In genomic region chr16:19210175-19210924, GRCh38 we compare ENCODE assay signal across 10 cellular contexts. TPM values are rescaled to one million over a fixed set of nuclear protein-coding genes. Genes with fewer than 3 reads are reported as not detected.
A peak's percentile ranks its signal among the peaks of the same experiment; 100 is the strongest.
DNase-seq lines count a peak whose midpoint lies in the region; ATAC-seq and TF ChIP-seq lines count a peak whose summit lies in the region.
"Had no signal": no experiment of that assay in that cellular context is flagged by ENCODE, and none has a peak within 500 bp of the region (broad histone marks: within the 10 kb centered on the region; RNA-seq: fewer than 3 reads in every experiment).

No MANE protein-coding gene starts in this region.

- H3K4me1 Mint-ChIP-seq in effector memory CD8-positive, alpha-beta T cell (ENCODE audit: low read depth in 2 of 2) = no peaks in the 10 kb centered on the region

- dilution Hi-C loops in IMR-90 (cut with HindIII; ENCODE audit: low sequenced_read_pairs, unreplicated experiment) = no loop called here

- DNase-seq in GM12865 (ENCODE audit: low read depth) = peak; percentile 70
- DNase-seq in IMR-90 = peak; percentile 63
- DNase-seq in effector memory CD8-positive, alpha-beta T cell = no peak
- DNase-seq in effector CD8-positive, alpha-beta T cell (lab: John Stamatoyannopoulos, UW) = no peak
- no peak for DNase-seq in caudate nucleus (lab: John Stamatoyannopoulos, UW)
- DNase-seq in DMS 273 (lab: John Stamatoyannopoulos, UW; ENCODE audit: unreplicated experiment) = no peak
- DNase-seq in NCI-H1694 (lab: John Stamatoyannopoulos, UW) = no peak
- DNase-seq: right lobe of liver, T1000 had no signal

- no peak overlapping the region for H3K14ac ChIP-seq in IMR-90 (replicated peaks; ENCODE audit: low read depth, low read length)

- no peaks in the 10 kb centered on the region for H3K27me3 ChIP-seq in IMR-90 (ENCODE audit: control insufficient read depth, insufficient read depth, low read length)
- H3K27me3 ChIP-seq: right lobe of liver had no signal

- TF ChIP-seq CTCF in GM12865 (IDR thresholded peaks at IDR 0.05; ENCODE audit: insufficient read depth, low read depth, low read length, missing control alignments) (no peak), IMR-90 (conservative IDR thresholded peaks at IDR 0.05; ENCODE audit: low read depth, low read length) (no peak)

- H2BK20ac ChIP-seq in IMR-90 (ENCODE audit: low read depth, low read length) = peak overlapping the region; percentile 58

- H3K9me3 Mint-ChIP-seq in effector memory CD8-positive, alpha-beta T cell = peaks cover 0 to 6% of the 10 kb centered on the region in 2 donors

- peaks cover 25 to 27% of the 10 kb centered on the region in 2 donors for H3K27me3 Mint-ChIP-seq in effector memory CD8-positive, alpha-beta T cell

- TF ChIP-seq POLR2A in IMR-90 (IDR thresholded peaks at IDR 0.05; ENCODE audit: low read depth, low read length) = no peak

- H4K8ac ChIP-seq in IMR-90 (ENCODE audit: low read depth in 2 of 2, low read length in 2 of 2) = peak overlapping the region; percentile 16 to 43; a peak in 2 of 4 replicates

- no peak overlapping the region for H2AK9ac ChIP-seq in IMR-90 (replicated peaks; ENCODE audit: low read depth, low read length, poor library complexity)

- TF ChIP-seq RAD21 in IMR-90 (IDR thresholded peaks at IDR 0.05; ENCODE audit: low read length) = no peak

- no peaks in the 10 kb centered on the region for H3K79me1 ChIP-seq in IMR-90 (ENCODE audit: low read depth in 1 of 2, low read length in 2 of 2)

- peak overlapping the region; percentile 59 for H2BK5ac ChIP-seq in IMR-90 (ENCODE audit: low read depth, low read length, poor library complexity, severe bottlenecking)

- no peak overlapping the region for H3K56ac ChIP-seq in IMR-90 (ENCODE audit: extremely low read depth, insufficient read depth, low read length)

- CTCF ChIA-PET in IMR-90 (lab: Yijun Ruan, JAX) = interaction anchor here (0.6 to 1.1 kb wide), 3 partner anchors 13 to 98 kb away, joined by 3 to 5 read pairs (median 5); no protein-coding TSS in a partner anchor

- in situ Hi-C loops in IMR-90 (cut with MboI; ENCODE audit: low sequenced_read_pairs) = no loop called here

- H3K36me3 ChIP-seq in IMR-90 (ENCODE audit: control insufficient read depth, insufficient read depth, low read length) = no peaks in the 10 kb centered on the region
- H3K36me3 ChIP-seq: right lobe of liver had no signal

- peaks cover 8% of the 10 kb centered on the region for H3K4me1 ChIP-seq in IMR-90 (ENCODE audit: control insufficient read depth, insufficient read depth, low read length)
- H3K4me1 ChIP-seq: right lobe of liver had no signal

- H3K36me3 Mint-ChIP-seq in effector memory CD8-positive, alpha-beta T cell (ENCODE audit: insufficient read depth) = no peaks in the 10 kb centered on the region

- no peak overlapping the region for H3K4me3 Mint-ChIP-seq in effector memory CD8-positive, alpha-beta T cell

- H4K91ac ChIP-seq in IMR-90 (ENCODE audit: insufficient read depth, low read depth, low read length) = peak overlapping the region; percentile 39

- intact Hi-C loops in IMR-90 (cut with micrococcal nuclease) = no loop called here

- peak overlapping the region; percentile 83 for H3K18ac ChIP-seq in IMR-90 (ENCODE audit: low read depth, low read length)

- H3K9ac ChIP-seq in IMR-90 (ENCODE audit: low read depth, low read length) = peak overlapping the region; percentile 25; the same call in 1 of the 2 replicates

- H4K5ac ChIP-seq in IMR-90 (ENCODE audit: low read depth, low read length) = peak overlapping the region; percentile 24

- H3K27ac Mint-ChIP-seq in effector memory CD8-positive, alpha-beta T cell = no peak overlapping the region

- no peak overlapping the region for H2AFZ ChIP-seq in IMR-90 (replicated peaks; ENCODE audit: low read length, poor library complexity)

- H3K4ac ChIP-seq in IMR-90 (ENCODE audit: low read depth, low read length) = peak overlapping the region; percentile 2

- H2AK5ac ChIP-seq in IMR-90 (ENCODE audit: low read depth, low read length) = no peak overlapping the region

- H2BK120ac ChIP-seq in IMR-90 (ENCODE audit: low read depth, low read length) = peak overlapping the region; percentile 26

- H3K4me3 ChIP-seq in GM12865 (ENCODE audit: low read depth, low read length) (peak overlapping the region; percentile 48), IMR-90 (ENCODE audit: insufficient read depth, low read depth, low read length) (no peak overlapping the region)
- H3K4me3 ChIP-seq: right lobe of liver had no signal

- H3K27ac ChIP-seq in IMR-90 (ENCODE audit: insufficient read depth, low read length) = peak overlapping the region; percentile 25; the same call in 1 of the 2 replicates
- H3K27ac ChIP-seq in caudate nucleus (ENCODE audit: low read depth, low read length) = no peak overlapping the region
- H3K27ac ChIP-seq: right lobe of liver had no signal

- no peaks in the 10 kb centered on the region for H4K20me1 ChIP-seq in IMR-90 (ENCODE audit: insufficient read depth, low read length)

- peak; percentile 78 for ATAC-seq in GM21619 (IDR thresholded peaks at IDR 0.05; ENCODE audit: unreplicated experiment)
- peak; percentile 97 for ATAC-seq in IMR-90 (ENCODE audit: low read depth)
- ATAC-seq in effector memory CD8-positive, alpha-beta T cell (replicated peaks) = peak; percentile 51

- peak overlapping the region; percentile 4 for H3K4me2 ChIP-seq in IMR-90 (ENCODE audit: low read depth, low read length)

- H3K9me3 ChIP-seq in IMR-90 (ENCODE audit: control insufficient read depth, insufficient read depth, low read length) = peaks cover 5% of the 10 kb centered on the region; the same call in 1 of the 2 replicates
- H3K9me3 ChIP-seq: right lobe of liver had no signal

- 82% methylated on average over 3 of the region's 10 CpGs; no CpG with 5 or more reads in 1 of the 2 experiments for WGBS in IMR-90 (ENCODE audit: extremely low coverage in 2 of 2, insufficient read length in 1 of 2), 2 experiments

- POLR2A ChIA-PET in IMR-90 (lab: Charles Lee; ENCODE audit: unreplicated experiment) = interaction anchor here (0.6 kb wide), 1 partner anchor 22 kb away, joined by 5 read pairs; no protein-coding TSS in a partner anchor

- no TSS peak for BruUV-seq in IMR-90 (replicated peaks; lab: Mats Ljungman, UMichigan)

- H3K9me1 ChIP-seq in IMR-90 (ENCODE audit: insufficient read depth, low read length) = no peaks in the 10 kb centered on the region

- H2BK15ac ChIP-seq in IMR-90 (ENCODE audit: low read depth, low read length) = peak overlapping the region; percentile 22; the same call in 1 of the 3 replicates

- H3K23ac ChIP-seq in IMR-90 (ENCODE audit: low read depth, low read length) = no peak overlapping the region

TF ChIP-seq in IMR-90, 13 proteins besides CTCF, POLR2A, EP300 and RAD21:
- no peak for TF ChIP-seq CHD1 (IDR thresholded peaks at IDR 0.05; ENCODE audit: low read depth, low read length)
- TF ChIP-seq CEBPB (IDR thresholded peaks at IDR 0.05; ENCODE audit: low read depth, low read length) = no peak
- no peak for TF ChIP-seq MXI1 (IDR thresholded peaks at IDR 0.05; ENCODE audit: borderline replicate concordance, low read depth, low read length)
- no peak for TF ChIP-seq NFE2L2 (IDR thresholded peaks at IDR 0.05; ENCODE audit: low read depth, low read length)
- no peak for TF ChIP-seq MAZ (IDR thresholded peaks at IDR 0.05; ENCODE audit: borderline replicate concordance, low read depth, low read length)
- TF ChIP-seq RFX5 (IDR thresholded peaks at IDR 0.05; ENCODE audit: low read depth, low read length) = no peak
- TF ChIP-seq RCOR1 (IDR thresholded peaks at IDR 0.05; ENCODE audit: insufficient replicate concordance, low read length) = no peak
- no peak for TF ChIP-seq FOS (IDR thresholded peaks at IDR 0.05; ENCODE audit: low read depth, low read length)
- TF ChIP-seq BHLHE40 (IDR thresholded peaks at IDR 0.05; ENCODE audit: low read depth, low read length) = no peak
- no peak for TF ChIP-seq USF2 (IDR thresholded peaks at IDR 0.05; ENCODE audit: low read depth, low read length)
- no peak for TF ChIP-seq MAFK (IDR thresholded peaks at IDR 0.05; ENCODE audit: low read depth, low read length)
- no peak for TF ChIP-seq SMC3 (IDR thresholded peaks at IDR 0.05; ENCODE audit: low read depth, low read length)
- TF ChIP-seq ELK1 (IDR thresholded peaks at IDR 0.05; ENCODE audit: borderline replicate concordance, low read depth, low read length) = no peak

RNA-seq across cellular contexts. Expression of gene SYT17, which starts 42.3 kb away (rescaled TPM):
- not detected in 2 replicates for total RNA-seq in IMR-90 (2012; rRNA removed)
- polyA plus RNA-seq in IMR-90 (2012; rRNA removed) = not detected in 2 replicates
- polyA plus RNA-seq in IMR-90 (2012; cell fraction: cytosol; rRNA removed) = 0.05 and 0.57 TPM in 2 replicates
- polyA plus RNA-seq in IMR-90 (2012; cell fraction: nucleus; rRNA removed; ENCODE audit: low replicate concordance) = 0.22 and 0.24 TPM in 2 replicates

Comparison
In these comparisons a context has a peak if more than half of its experiments do, and no peak if none do; other contexts are left out.
1. DNase-seq: peak in GM12865 (single experiment) and IMR-90 (single experiment); none in effector memory CD8-positive, alpha-beta T cell (0 of 3), effector CD8-positive, alpha-beta T cell (single experiment), caudate nucleus (0 of 61), DMS 273 (single experiment) and NCI-H1694 (single experiment).
2. Peak in every context shown above with its lines, with median percentiles within 50 percentile points of each other: ATAC-seq.